ENCODE assay signal across 1 cellular context in genomic region chr11:32817843-32818183, GRCh38.
TF ChIP-seq lines count a peak whose summit lies in the region.

No MANE protein-coding gene starts in this region.

TF ChIP-seq in K562, 482 proteins besides CTCF, POLR2A, EP300 and RAD21:
- TF ChIP-seq, protein P1, sequence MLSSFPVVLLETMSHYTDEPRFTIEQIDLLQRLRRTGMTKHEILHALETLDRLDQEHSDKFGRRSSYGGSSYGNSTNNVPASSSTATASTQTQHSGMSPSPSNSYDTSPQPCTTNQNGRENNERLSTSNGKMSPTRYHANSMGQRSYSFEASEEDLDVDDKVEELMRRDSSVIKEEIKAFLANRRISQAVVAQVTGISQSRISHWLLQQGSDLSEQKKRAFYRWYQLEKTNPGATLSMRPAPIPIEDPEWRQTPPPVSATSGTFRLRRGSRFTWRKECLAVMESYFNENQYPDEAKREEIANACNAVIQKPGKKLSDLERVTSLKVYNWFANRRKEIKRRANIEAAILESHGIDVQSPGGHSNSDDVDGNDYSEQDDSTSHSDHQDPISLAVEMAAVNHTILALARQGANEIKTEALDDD (IDR thresholded peaks at IDR 0.05) = 0 out of 2 replicates have a peak, but pooled peaks have one; percentile 20
- TF ChIP-seq TOE1 (IDR thresholded peaks at IDR 0.05; ENCODE audit: borderline replicate concordance) = no peak
- TF ChIP-seq TOE1 (CRISPR knock-in tag; IDR thresholded peaks at IDR 0.05; ENCODE audit: borderline replicate concordance, low read depth) = no peak
